20 cellular contexts compared by ENCODE assay signal in genomic region chr2:135947483-135947882, GRCh38.
"Had no signal": no experiment of that assay in that cellular context is flagged by ENCODE, and none has a peak within 500 bp of the region (broad histone marks: within the 10 kb centered on the region; RNA-seq: fewer than 3 reads in every experiment).

No MANE protein-coding gene starts in this region.

- H3K27ac ChIP-seq: esophagus muscularis mucosa, lower lobe of right lung, parathyroid adenoma, thyroid gland, WERI-Rb-1 had no signal

- H3K4me3 Mint-ChIP-seq: nephron; stimulated activated naive B cell treated with anti-CD40 and anti-IgM and Interleukin-4, amounts not matched to agents 10 μg/mL and 1 μg/mL and 100 μg/mL, for 72 hours had no signal

- H3K36me3 ChIP-seq: thyroid gland had no signal

- DNase-seq: activated CD4-positive, alpha-beta T cell treated with anti-CD3 and anti-CD28 coated beads for 36 hours; activated CD4-positive, alpha-beta T cell treated with anti-CD3 and anti-CD28 coated beads, Interleukin-2, amount 50 U/mL, for 48 hours; activated naive CD4-positive, alpha-beta T cell treated with Interleukin-2 at 50 U/mL for 16 hours; aorta; cerebellar nuclear complex; cortex of kidney; effector CD4-positive, alpha-beta T cell; left colon; lower lobe of right lung; midbrain; stimulated activated CD4-positive, alpha-beta T cell treated with anti-CD3 and anti-CD28 coated beads, Interleukin-4, amount 100 ng/mL, for 4 hours; stimulated activated naive B cell treated with anti-CD40 and anti-IgM and Interleukin-4, amounts not matched to agents 10 μg/mL and 1 μg/mL and 100 μg/mL, for 72 hours; T-helper 2 cell; thyroid gland; WERI-Rb-1 had no signal

- H3K4me3 ChIP-seq: esophagus muscularis mucosa, lower lobe of right lung, thyroid gland had no signal

- H3K27me3 ChIP-seq: esophagus muscularis mucosa, thyroid gland had no signal

- H3K27ac Mint-ChIP-seq: nephron had no signal

- ATAC-seq: activated CD4-positive, alpha-beta T cell treated with anti-CD3 and anti-CD28 coated beads for 36 hours; left colon; sciatic nerve; stimulated activated naive B cell treated with anti-CD40 and anti-IgM and Interleukin-4, amounts not matched to agents 10 μg/mL and 1 μg/mL and 100 μg/mL, for 72 hours had no signal

- H3K27me3 Mint-ChIP-seq: activated CD4-positive, alpha-beta T cell treated with anti-CD3 and anti-CD28 coated beads for 36 hours; stimulated activated naive B cell treated with anti-CD40 and anti-IgM and Interleukin-4, amounts not matched to agents 10 μg/mL and 1 μg/mL and 100 μg/mL, for 72 hours had no signal

- H3K4me1 Mint-ChIP-seq: nephron had no signal

- H3K9me3 Mint-ChIP-seq: nephron; stimulated activated naive B cell treated with anti-CD40 and anti-IgM and Interleukin-4, amounts not matched to agents 10 μg/mL and 1 μg/mL and 100 μg/mL, for 72 hours had no signal

- FAIRE-seq: endothelial cell of umbilical vein had no signal

- H3K9me3 ChIP-seq: esophagus muscularis mucosa, lower lobe of right lung, thyroid gland had no signal
